Comparison of ENCODE assay signal across 8 cellular contexts in the genomic region with DNA sequence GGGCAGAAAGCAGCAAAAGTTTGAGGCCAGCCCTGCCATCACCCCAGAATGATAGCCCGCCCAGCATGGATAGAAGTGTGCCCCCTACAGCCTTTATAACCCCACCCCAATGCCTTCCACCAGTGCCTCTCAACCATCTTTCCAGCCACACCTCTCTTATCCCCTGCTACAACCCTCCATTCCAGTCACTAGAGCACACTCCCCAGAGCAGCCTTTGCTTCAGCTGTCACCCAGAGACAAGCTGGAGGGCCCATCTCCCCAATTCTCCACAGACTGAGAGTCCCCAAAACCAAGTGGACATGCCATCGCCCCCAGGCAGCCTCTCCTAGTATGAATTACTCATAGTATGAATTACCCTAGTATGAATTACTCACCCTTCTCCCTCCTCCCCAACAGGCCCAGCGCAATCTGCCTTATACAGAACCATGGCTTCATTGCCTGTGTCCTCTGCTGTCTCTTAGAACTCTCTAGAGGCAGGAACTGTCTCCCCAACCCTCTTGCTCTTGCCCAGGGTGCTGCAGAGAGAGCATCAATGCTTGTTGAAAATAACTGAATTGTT. TPM values are rescaled to one million over a fixed set of nuclear protein-coding genes. Genes with fewer than 3 reads are reported as not detected.
DNase-seq lines count a peak whose midpoint lies in the region; ATAC-seq, FAIRE-seq and TF ChIP-seq lines count a peak whose summit lies in the region.

No MANE protein-coding gene starts in this region.

- H3K36me3 ChIP-seq in body of pancreas (replicated peaks in 1 of 2; ENCODE audit: insufficient read depth in 1 of 2, low read depth in 2 of 2) (no peaks in the 10 kb centered on the region), muscle layer of duodenum (ENCODE audit: control insufficient read depth in 1 of 2, insufficient read depth in 2 of 2, low read length in 2 of 2) (no peaks in the 10 kb centered on the region)

- ATAC-seq in body of pancreas = no peak

- H3K4me3 ChIP-seq in body of pancreas (no peak overlapping the region), muscle layer of duodenum (ENCODE audit: low read depth in 1 of 2, low read length in 2 of 2) (no peak overlapping the region)

- H3K9me3 ChIP-seq in body of pancreas = no peaks in the 10 kb centered on the region
- H3K9me3 ChIP-seq in muscle layer of duodenum (ENCODE audit: control insufficient read depth in 1 of 2, low read length in 2 of 2) = no peaks in the 10 kb centered on the region

- TF ChIP-seq POLR2A in body of pancreas (IDR thresholded peaks at IDR 0.05) = no peak

- H3K4me1 ChIP-seq in body of pancreas = peaks cover 99% of the 10 kb centered on the region
- peaks cover 54 to 98% of the 10 kb centered on the region in 2 donors for H3K4me1 ChIP-seq in muscle layer of duodenum (ENCODE audit: control insufficient read depth in 1 of 2, insufficient read depth in 2 of 2, low read length in 2 of 2)

- intact Hi-C loops in body of pancreas (cut with DNase I) = no loop called here

- H3K27ac ChIP-seq in body of pancreas (peak overlapping the region; percentile 83 to 98 (median 90)), muscle layer of duodenum (ENCODE audit: low read length) (peak overlapping the region; percentile 72)

- no peak for TF ChIP-seq CTCF in body of pancreas (IDR thresholded peaks at IDR 0.05)
- no peak for TF ChIP-seq CTCF in D721Med (IDR thresholded peaks at IDR 0.05; ENCODE audit: insufficient read depth, missing control alignments)

- H3K27me3 ChIP-seq in body of pancreas (no peaks in the 10 kb centered on the region), muscle layer of duodenum (ENCODE audit: low read depth, low read length) (no peaks in the 10 kb centered on the region)

- DNase-seq in stimulated activated CD4-positive, alpha-beta T cell treated with anti-CD3 and anti-CD28 coated beads, Interleukin-15, amount 100 ng/mL, for 24 hours = peak; percentile 66
- DNase-seq in stimulated activated CD4-positive, alpha-beta T cell treated with anti-CD3 and anti-CD28 coated beads, Interleukin-2, amount 100 ng/mL, for 48 hours = no peak
- peak in 1 of 4 donors; percentile 18 for DNase-seq in body of pancreas
- DNase-seq in NCI-H2107 (lab: John Stamatoyannopoulos, UW) = no peak
- DNase-seq in occipital lobe (lab: John Stamatoyannopoulos, UW) = no peak
- DNase-seq in NCI-H1930 (lab: John Stamatoyannopoulos, UW) = no peak
- no peak for DNase-seq in D721Med (ENCODE audit: insufficient read length, low spot score)

- WGBS in body of pancreas, 2 donors = 79 to 82% methylated on average over 3 of the region's 3 CpGs

- no peak for FAIRE-seq in D721Med (lab: Jason Lieb, UNC)

RNA-seq across cellular contexts. Expression of gene MYH9, which starts 24.9 kb away (rescaled TPM):
- total RNA-seq in body of pancreas (100 to 1,000 TPM; 294 to 323 TPM), occipital lobe (34.6 TPM)
